1 cellular context compared by ENCODE assay signal in genomic region chr10:51422311-51423120, GRCh38.
TF ChIP-seq lines count a peak whose summit lies in the region.

No MANE protein-coding gene starts in this region.

TF ChIP-seq in WTC11, 78 proteins besides CTCF, POLR2A, EP300 and RAD21 (continued from another document):
- TF ChIP-seq ATF6 (CRISPR knock-in tag; IDR thresholded peaks at IDR 0.05): no peak
- TF ChIP-seq AFF4 (CRISPR knock-in tag; IDR thresholded peaks at IDR 0.05; ENCODE audit: borderline replicate concordance): no peak
- no peak for TF ChIP-seq ZNF138 (CRISPR knock-in tag; conservative IDR thresholded peaks at IDR 0.05)
- no peak for TF ChIP-seq CDX4 (CRISPR knock-in tag; IDR thresholded peaks at IDR 0.05; ENCODE audit: borderline replicate concordance)
- TF ChIP-seq TEAD1 (CRISPR knock-in tag; IDR thresholded peaks at IDR 0.05): no peak
- TF ChIP-seq ZSCAN18 (CRISPR knock-in tag; IDR thresholded peaks at IDR 0.05): no peak
